In the genomic region with DNA sequence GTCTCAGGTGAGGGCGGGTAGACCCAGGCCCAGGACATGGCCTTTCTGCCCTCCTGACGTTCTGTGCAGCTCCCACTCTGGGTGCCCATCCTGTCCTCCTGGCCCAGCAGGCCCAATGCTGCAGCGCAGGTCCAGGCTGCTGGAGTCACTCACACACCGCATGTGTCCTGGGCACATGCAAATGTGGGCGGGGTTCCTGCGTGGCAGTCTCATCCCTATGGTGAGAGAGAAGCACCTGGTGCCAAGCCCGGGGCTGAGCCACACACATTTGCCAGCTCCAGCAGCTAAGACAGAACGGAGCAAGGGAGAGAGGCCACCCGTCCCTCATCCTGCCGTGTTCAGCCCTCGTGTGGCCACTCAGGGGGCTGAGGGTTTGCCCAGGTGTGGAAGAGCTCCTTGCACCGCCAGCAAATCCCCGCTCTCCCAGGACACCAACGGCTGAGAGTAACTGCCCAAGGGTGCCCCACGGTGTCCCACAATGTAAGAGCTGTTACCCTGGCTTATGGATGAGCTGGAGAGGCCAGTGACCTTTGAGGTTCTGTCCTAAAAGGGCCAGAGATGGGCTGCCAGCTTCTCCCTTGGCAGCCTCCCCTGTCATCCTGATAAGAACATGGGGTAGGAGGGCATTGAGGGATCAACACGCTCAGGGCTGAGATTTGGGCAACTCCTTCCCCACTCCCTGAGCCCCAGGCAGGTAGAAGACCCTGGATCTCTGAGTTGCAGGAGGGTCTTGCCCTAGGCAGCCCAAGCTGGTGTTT, we compare ENCODE assay signal across 1 cellular context.
TF ChIP-seq lines count a peak whose summit lies in the region.

No MANE protein-coding gene starts in this region.

TF ChIP-seq in HepG2, 621 proteins besides CTCF, POLR2A, EP300 and RAD21 (continued from another document and continues in another):
- TF ChIP-seq, protein P1, sequence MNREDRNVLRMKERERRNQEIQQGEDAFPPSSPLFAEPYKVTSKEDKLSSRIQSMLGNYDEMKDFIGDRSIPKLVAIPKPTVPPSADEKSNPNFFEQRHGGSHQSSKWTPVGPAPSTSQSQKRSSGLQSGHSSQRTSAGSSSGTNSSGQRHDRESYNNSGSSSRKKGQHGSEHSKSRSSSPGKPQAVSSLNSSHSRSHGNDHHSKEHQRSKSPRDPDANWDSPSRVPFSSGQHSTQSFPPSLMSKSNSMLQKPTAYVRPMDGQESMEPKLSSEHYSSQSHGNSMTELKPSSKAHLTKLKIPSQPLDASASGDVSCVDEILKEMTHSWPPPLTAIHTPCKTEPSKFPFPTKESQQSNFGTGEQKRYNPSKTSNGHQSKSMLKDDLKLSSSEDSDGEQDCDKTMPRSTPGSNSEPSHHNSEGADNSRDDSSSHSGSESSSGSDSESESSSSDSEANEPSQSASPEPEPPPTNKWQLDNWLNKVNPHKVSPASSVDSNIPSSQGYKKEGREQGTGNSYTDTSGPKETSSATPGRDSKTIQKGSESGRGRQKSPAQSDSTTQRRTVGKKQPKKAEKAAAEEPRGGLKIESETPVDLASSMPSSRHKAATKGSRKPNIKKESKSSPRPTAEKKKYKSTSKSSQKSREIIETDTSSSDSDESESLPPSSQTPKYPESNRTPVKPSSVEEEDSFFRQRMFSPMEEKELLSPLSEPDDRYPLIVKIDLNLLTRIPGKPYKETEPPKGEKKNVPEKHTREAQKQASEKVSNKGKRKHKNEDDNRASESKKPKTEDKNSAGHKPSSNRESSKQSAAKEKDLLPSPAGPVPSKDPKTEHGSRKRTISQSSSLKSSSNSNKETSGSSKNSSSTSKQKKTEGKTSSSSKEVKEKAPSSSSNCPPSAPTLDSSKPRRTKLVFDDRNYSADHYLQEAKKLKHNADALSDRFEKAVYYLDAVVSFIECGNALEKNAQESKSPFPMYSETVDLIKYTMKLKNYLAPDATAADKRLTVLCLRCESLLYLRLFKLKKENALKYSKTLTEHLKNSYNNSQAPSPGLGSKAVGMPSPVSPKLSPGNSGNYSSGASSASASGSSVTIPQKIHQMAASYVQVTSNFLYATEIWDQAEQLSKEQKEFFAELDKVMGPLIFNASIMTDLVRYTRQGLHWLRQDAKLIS (CRISPR knock-in tag; IDR thresholded peaks at IDR 0.05), result no peak
- TF ChIP-seq ZC3H4 (CRISPR knock-in tag; IDR thresholded peaks at IDR 0.05; ENCODE audit: borderline replicate concordance) (no peak), ZNF724P (CRISPR knock-in tag; IDR thresholded peaks at IDR 0.05; ENCODE audit: borderline replicate concordance) (no peak), RBAK (CRISPR knock-in tag; IDR thresholded peaks at IDR 0.05) (no peak), ZNF207 (IDR thresholded peaks at IDR 0.05; ENCODE audit: borderline replicate concordance) (no peak), ZBTB3 (CRISPR knock-in tag; IDR thresholded peaks at IDR 0.05; ENCODE audit: borderline replicate concordance, low read depth) (no peak), ZGPAT (CRISPR knock-in tag; IDR thresholded peaks at IDR 0.05) (no peak; the same call in 1 of the 2 replicates), ZSCAN5A (CRISPR knock-in tag; IDR thresholded peaks at IDR 0.05; ENCODE audit: borderline replicate concordance) (no peak), HMG20B (CRISPR knock-in tag; conservative IDR thresholded peaks at IDR 0.05) (no peak), ZBTB34 (CRISPR knock-in tag; IDR thresholded peaks at IDR 0.05) (no peak), GRHL1 (CRISPR knock-in tag; conservative IDR thresholded peaks at IDR 0.05) (no peak), AGO2 (optimal IDR thresholded peaks at IDR 0.05; ENCODE audit: low read depth, low read length) (peak; percentile 99), ZSCAN25 (CRISPR knock-in tag; IDR thresholded peaks at IDR 0.05) (no peak), ATF7 (IDR thresholded peaks at IDR 0.05) (no peak), ATF7 (CRISPR knock-in tag; IDR thresholded peaks at IDR 0.05) (no peak), TFDP1 (CRISPR knock-in tag; IDR thresholded peaks at IDR 0.05; ENCODE audit: borderline replicate concordance) (no peak), TEF (CRISPR knock-in tag; IDR thresholded peaks at IDR 0.05) (no peak), ZNF792 (CRISPR knock-in tag; IDR thresholded peaks at IDR 0.05) (no peak), TBX3 (IDR thresholded peaks at IDR 0.05; ENCODE audit: borderline replicate concordance) (no peak), ZNF496 (CRISPR knock-in tag; IDR thresholded peaks at IDR 0.05; ENCODE audit: insufficient replicate concordance) (no peak), RBFOX2 (IDR thresholded peaks at IDR 0.05; ENCODE audit: low read depth, low read length) (peak; percentile 66), SRSF4 (IDR thresholded peaks at IDR 0.05; ENCODE audit: low read depth, low read length, poor library complexity, severe bottlenecking) (peak; percentile 66), PREB (CRISPR knock-in tag; IDR thresholded peaks at IDR 0.05) (no peak), MIER3 (CRISPR knock-in tag; IDR thresholded peaks at IDR 0.05; ENCODE audit: borderline replicate concordance) (no peak), REPIN1 (CRISPR knock-in tag; IDR thresholded peaks at IDR 0.05; ENCODE audit: borderline replicate concordance, low read depth) (no peak), ZNF574 (CRISPR knock-in tag; IDR thresholded peaks at IDR 0.05) (0 out of 2 replicates have a peak, but pooled peaks have one; percentile 1), KDM1A (CRISPR knock-in tag; IDR thresholded peaks at IDR 0.05) (no peak), GLI4 (CRISPR knock-in tag; IDR thresholded peaks at IDR 0.05; ENCODE audit: borderline replicate concordance) (no peak), ZKSCAN5 (CRISPR knock-in tag; IDR thresholded peaks at IDR 0.05) (no peak), ZSCAN29 (CRISPR knock-in tag; conservative IDR thresholded peaks at IDR 0.05) (no peak), SRSF9 (IDR thresholded peaks at IDR 0.05; ENCODE audit: borderline replicate concordance, insufficient read depth, low read depth, low read length, poor library complexity, severe bottlenecking) (no peak), ZFP37 (CRISPR knock-in tag; IDR thresholded peaks at IDR 0.05; ENCODE audit: borderline replicate concordance) (no peak)
- TF ChIP-seq, protein P2, sequence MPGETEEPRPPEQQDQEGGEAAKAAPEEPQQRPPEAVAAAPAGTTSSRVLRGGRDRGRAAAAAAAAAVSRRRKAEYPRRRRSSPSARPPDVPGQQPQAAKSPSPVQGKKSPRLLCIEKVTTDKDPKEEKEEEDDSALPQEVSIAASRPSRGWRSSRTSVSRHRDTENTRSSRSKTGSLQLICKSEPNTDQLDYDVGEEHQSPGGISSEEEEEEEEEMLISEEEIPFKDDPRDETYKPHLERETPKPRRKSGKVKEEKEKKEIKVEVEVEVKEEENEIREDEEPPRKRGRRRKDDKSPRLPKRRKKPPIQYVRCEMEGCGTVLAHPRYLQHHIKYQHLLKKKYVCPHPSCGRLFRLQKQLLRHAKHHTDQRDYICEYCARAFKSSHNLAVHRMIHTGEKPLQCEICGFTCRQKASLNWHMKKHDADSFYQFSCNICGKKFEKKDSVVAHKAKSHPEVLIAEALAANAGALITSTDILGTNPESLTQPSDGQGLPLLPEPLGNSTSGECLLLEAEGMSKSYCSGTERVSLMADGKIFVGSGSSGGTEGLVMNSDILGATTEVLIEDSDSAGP (CRISPR knock-in tag; IDR thresholded peaks at IDR 0.05; ENCODE audit: borderline replicate concordance), result peak; percentile 73; the same call in 1 of the 2 replicates
- TF ChIP-seq, protein P3, sequence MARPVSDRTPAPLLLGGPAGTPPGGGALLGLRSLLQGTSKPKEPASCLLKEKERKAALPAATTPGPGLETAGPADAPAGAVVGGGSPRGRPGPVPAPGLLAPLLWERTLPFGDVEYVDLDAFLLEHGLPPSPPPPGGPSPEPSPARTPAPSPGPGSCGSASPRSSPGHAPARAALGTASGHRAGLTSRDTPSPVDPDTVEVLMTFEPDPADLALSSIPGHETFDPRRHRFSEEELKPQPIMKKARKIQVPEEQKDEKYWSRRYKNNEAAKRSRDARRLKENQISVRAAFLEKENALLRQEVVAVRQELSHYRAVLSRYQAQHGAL (CRISPR knock-in tag; IDR thresholded peaks at IDR 0.05; ENCODE audit: not compliant biosample characterization), result no peak
- TF ChIP-seq, protein P4, sequence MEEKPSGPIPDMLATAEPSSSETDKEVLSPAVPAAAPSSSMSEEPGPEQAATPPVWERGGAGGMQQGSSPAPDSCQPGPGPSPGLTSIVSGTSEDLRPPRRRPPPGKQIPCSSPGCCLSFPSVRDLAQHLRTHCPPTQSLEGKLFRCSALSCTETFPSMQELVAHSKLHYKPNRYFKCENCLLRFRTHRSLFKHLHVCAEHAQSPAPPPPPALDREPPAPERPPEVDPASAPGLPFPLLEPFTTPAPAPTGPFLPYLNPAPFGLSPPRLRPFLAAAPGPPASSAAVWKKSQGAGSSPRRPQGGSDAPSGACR (CRISPR knock-in tag; IDR thresholded peaks at IDR 0.05), result no peak
